In genomic region chr10:129541208-129541607, GRCh38 we compare ENCODE assay signal across 15 cellular contexts.
"Had no signal": no experiment of that assay in that cellular context is flagged by ENCODE, and none has a peak within 500 bp of the region (broad histone marks: within the 10 kb centered on the region; RNA-seq: fewer than 3 reads in every experiment).

No MANE protein-coding gene starts in this region.

- DNase-seq: activated CD4-positive, alpha-beta T cell treated with anti-CD3 and anti-CD28 coated beads for 48 hours; activated naive CD4-positive, alpha-beta T cell treated with Interleukin-2 at 50 U/mL for 16 hours; caudate nucleus; effector CD4-positive, alpha-beta T cell; stimulated activated CD4-positive, alpha-beta T cell treated with anti-CD3 and anti-CD28 coated beads, Interleukin-12 subunit alpha, Interleukin-12 subunit beta, amount 100 ng/mL, for 4 hours; stimulated activated naive CD4-positive, alpha-beta T cell; substantia nigra; T-cell; T1000; upper lobe of left lung had no signal

- H3K9me3 Mint-ChIP-seq: activated T-helper 1 cell treated with anti-CD3 and anti-CD28 coated beads, Interleukin-12 subunit alpha, Interleukin-12 subunit beta, Interleukin-2, Interleukin-4 antibody, amounts not matched to agents 30 ng/mL and 10 ng/mL and 1 ng/mL, durations not matched to agents 14 hours and 24 hours and 36 hours had no signal

- H3K4me3 Mint-ChIP-seq: activated T-helper 1 cell treated with anti-CD3 and anti-CD28 coated beads, Interleukin-12 subunit alpha, Interleukin-12 subunit beta, Interleukin-2, Interleukin-4 antibody, amounts not matched to agents 30 ng/mL and 10 ng/mL and 1 ng/mL, durations not matched to agents 14 hours and 24 hours and 36 hours; T-cell had no signal

- H3K4me1 Mint-ChIP-seq: T-cell had no signal

- H3K27ac Mint-ChIP-seq: activated T-helper 1 cell treated with anti-CD3 and anti-CD28 coated beads, Interleukin-12 subunit alpha, Interleukin-12 subunit beta, Interleukin-2, Interleukin-4 antibody, amounts not matched to agents 30 ng/mL and 10 ng/mL and 1 ng/mL, durations not matched to agents 14 hours and 24 hours and 36 hours; progenitor cell of endocrine pancreas; T-cell had no signal

- H3K4me3 ChIP-seq: coronary artery, gastroesophageal sphincter, right lobe of liver, upper lobe of left lung had no signal

- H3K9me3 ChIP-seq: gastroesophageal sphincter, right lobe of liver, upper lobe of left lung had no signal

- H3K27ac ChIP-seq: coronary artery, gastroesophageal sphincter, right lobe of liver, upper lobe of left lung had no signal

- H3K27me3 Mint-ChIP-seq: T-cell had no signal

- H3K4me1 ChIP-seq: gastroesophageal sphincter, upper lobe of left lung had no signal

- H3K36me3 ChIP-seq: right lobe of liver had no signal
